32 cellular contexts compared by ENCODE assay signal in genomic region chr6:105108631-105109262, GRCh38.
"Had no signal": no experiment of that assay in that cellular context is flagged by ENCODE, and none has a peak within 500 bp of the region (broad histone marks: within the 10 kb centered on the region; RNA-seq: fewer than 3 reads in every experiment).

No MANE protein-coding gene starts in this region.

- H3K27ac Mint-ChIP-seq: activated B cell treated with CpG ODN at 0.5 μM for 24 hours; activated CD4-positive, alpha-beta memory T cell treated with anti-CD3 and anti-CD28 coated beads for 36 hours; activated CD4-positive, alpha-beta T cell treated with anti-CD3 and anti-CD28 coated beads for 36 hours; activated CD4-positive, alpha-beta T cell treated with anti-CD3 and anti-CD28 coated beads, Interleukin-2, amount 10 ng/mL, durations not matched to agents 24 days and 14 days; activated naive CD4-positive, alpha-beta T cell treated with anti-CD3 and anti-CD28 coated beads, Interleukin-2, amount 10 ng/mL, durations not matched to agents 7 days and 5 days; activated naive CD4-positive, alpha-beta T cell treated with anti-CD3 and anti-CD28 coated beads, Interleukin-2, amount 50 U/mL, for 72 hours; activated naive CD8-positive, alpha-beta T cell treated with anti-CD3 and anti-CD28 coated beads, Interleukin-2, amount 10 ng/mL, durations not matched to agents 7 days and 5 days; activated T-cell treated with anti-CD3 and anti-CD28 coated beads, Interleukin-2, amount 50 U/mL, for 24 hours; activated T-cell treated with anti-CD3 and anti-CD28 coated beads, Interleukin-2, amount 50 U/mL, for 72 hours; dendritic cell treated with granulocyte-macrophage colony-stimulating factor and Interleukin-4, amounts not matched to agents 40 ng/mL and 50 ng/mL, for 4 days; endodermal cell; T-helper 17 cell; T-helper 2 cell treated with Interferon-gamma antibody and Interleukin-4, amounts not matched to agents 5 μg/mL and 100 μg/mL, for 36 hours had no signal

- ATAC-seq: activated CD4-positive, alpha-beta T cell treated with anti-CD3 and anti-CD28 coated beads for 36 hours; activated naive CD4-positive, alpha-beta T cell treated with anti-CD3 and anti-CD28 coated beads, Interleukin-2, amount 50 U/mL, for 72 hours; activated T-cell treated with anti-CD3 and anti-CD28 coated beads, Interleukin-2, amount 50 U/mL, for 72 hours; T-helper 17 cell had no signal

- H3K9me3 ChIP-seq: ascending aorta, esophagus squamous epithelium had no signal

- H3K36me3 Mint-ChIP-seq: activated CD4-positive, alpha-beta memory T cell treated with anti-CD3 and anti-CD28 coated beads for 36 hours; activated naive CD4-positive, alpha-beta T cell treated with anti-CD3 and anti-CD28 coated beads, Interleukin-2, amount 10 ng/mL, durations not matched to agents 7 days and 5 days; activated naive CD4-positive, alpha-beta T cell treated with anti-CD3 and anti-CD28 coated beads, Interleukin-2, amount 50 U/mL, for 72 hours; activated naive CD8-positive, alpha-beta T cell treated with anti-CD3 and anti-CD28 coated beads, Interleukin-2, amount 10 ng/mL, durations not matched to agents 7 days and 5 days had no signal

- H3K4me1 ChIP-seq: ascending aorta, esophagus squamous epithelium had no signal

- H3K4me3 ChIP-seq: ascending aorta, cardiac muscle cell, coronary artery, dorsolateral prefrontal cortex, esophagus squamous epithelium had no signal

- H3K27me3 ChIP-seq: ascending aorta, brain microvascular endothelial cell, cardiac muscle cell, dorsolateral prefrontal cortex, esophagus squamous epithelium had no signal

- H3K4me1 Mint-ChIP-seq: activated B cell treated with CpG ODN at 0.5 μM for 24 hours; activated CD4-positive, alpha-beta T cell treated with anti-CD3 and anti-CD28 coated beads for 36 hours; activated CD4-positive, alpha-beta T cell treated with anti-CD3 and anti-CD28 coated beads, Interleukin-2, amount 10 ng/mL, durations not matched to agents 24 days and 14 days; activated naive CD4-positive, alpha-beta T cell treated with anti-CD3 and anti-CD28 coated beads, Interleukin-2, amount 10 ng/mL, durations not matched to agents 7 days and 5 days; activated naive CD8-positive, alpha-beta T cell treated with anti-CD3 and anti-CD28 coated beads, Interleukin-2, amount 10 ng/mL, durations not matched to agents 7 days and 5 days; T-helper 17 cell had no signal

- DNase-seq: activated B cell treated with CpG ODN at 0.5 μM for 24 hours; activated CD4-positive, alpha-beta memory T cell treated with anti-CD3 and anti-CD28 coated beads for 36 hours; activated CD4-positive, alpha-beta T cell treated with anti-CD3 and anti-CD28 coated beads for 36 hours; activated CD4-positive, alpha-beta T cell treated with anti-CD3 and anti-CD28 coated beads, Interleukin-2, amount 10 ng/mL, durations not matched to agents 24 days and 14 days; activated CD4-positive, CD25-positive, alpha-beta regulatory T cell treated with anti-CD3 and anti-CD28 coated beads, Interleukin-2, amount 50 U/mL, for 72 hours; activated CD8-positive, alpha-beta memory T cell treated with anti-CD3 and anti-CD28 coated beads, Interleukin-2, amount 50 U/mL, for 48 hours; activated gamma-delta T cell; activated naive CD4-positive, alpha-beta T cell; activated naive CD4-positive, alpha-beta T cell treated with anti-CD3 and anti-CD28 coated beads, Interleukin-2, amount 10 ng/mL, durations not matched to agents 7 days and 5 days; activated naive CD8-positive, alpha-beta T cell treated with anti-CD3 and anti-CD28 coated beads, Interleukin-2, amount 10 ng/mL, durations not matched to agents 7 days and 5 days; activated T-cell treated with anti-CD3 and anti-CD28 coated beads for 4 hours; activated T-cell treated with anti-CD3 and anti-CD28 coated beads, Interleukin-2, amount 50 U/mL, for 24 hours; activated T-cell treated with anti-CD3 and anti-CD28 coated beads, Interleukin-2, amount 50 U/mL, for 72 hours; brain microvascular endothelial cell; central memory CD4-positive, alpha-beta T cell; dorsolateral prefrontal cortex; effector memory CD4-positive, alpha-beta T cell; endodermal cell; erythroblast; esophagus squamous epithelium; foreskin melanocyte; head of caudate nucleus; T-helper 1 cell; T-helper 17 cell; T1000; WERI-Rb-1 had no signal

- H3K27ac ChIP-seq: ascending aorta, brain microvascular endothelial cell, cardiac muscle cell, coronary artery, dorsolateral prefrontal cortex, esophagus squamous epithelium, WERI-Rb-1 had no signal

- H3K9me3 Mint-ChIP-seq: activated B cell treated with CpG ODN at 0.5 μM for 24 hours; activated CD4-positive, alpha-beta memory T cell treated with anti-CD3 and anti-CD28 coated beads for 36 hours; activated CD4-positive, alpha-beta T cell treated with anti-CD3 and anti-CD28 coated beads, Interleukin-2, amount 10 ng/mL, durations not matched to agents 24 days and 14 days; activated naive CD4-positive, alpha-beta T cell treated with anti-CD3 and anti-CD28 coated beads, Interleukin-2, amount 10 ng/mL, durations not matched to agents 7 days and 5 days; activated naive CD4-positive, alpha-beta T cell treated with anti-CD3 and anti-CD28 coated beads, Interleukin-2, amount 50 U/mL, for 72 hours; activated naive CD8-positive, alpha-beta T cell treated with anti-CD3 and anti-CD28 coated beads, Interleukin-2, amount 10 ng/mL, durations not matched to agents 7 days and 5 days; activated T-cell treated with anti-CD3 and anti-CD28 coated beads, Interleukin-2, amount 50 U/mL, for 24 hours; activated T-cell treated with anti-CD3 and anti-CD28 coated beads, Interleukin-2, amount 50 U/mL, for 72 hours; dendritic cell treated with granulocyte-macrophage colony-stimulating factor and Interleukin-4, amounts not matched to agents 40 ng/mL and 50 ng/mL, for 4 days; endodermal cell; T-helper 2 cell treated with Interferon-gamma antibody and Interleukin-4, amounts not matched to agents 5 μg/mL and 100 μg/mL, for 36 hours had no signal

- H3K36me3 ChIP-seq: brain microvascular endothelial cell, esophagus squamous epithelium, WERI-Rb-1 had no signal

- H3K4me3 Mint-ChIP-seq: activated B cell treated with CpG ODN at 0.5 μM for 24 hours; activated CD4-positive, alpha-beta memory T cell treated with anti-CD3 and anti-CD28 coated beads for 36 hours; activated CD4-positive, alpha-beta T cell treated with anti-CD3 and anti-CD28 coated beads for 36 hours; activated CD4-positive, alpha-beta T cell treated with anti-CD3 and anti-CD28 coated beads, Interleukin-2, amount 10 ng/mL, durations not matched to agents 24 days and 14 days; activated naive CD4-positive, alpha-beta T cell treated with anti-CD3 and anti-CD28 coated beads, Interleukin-2, amount 10 ng/mL, durations not matched to agents 7 days and 5 days; activated naive CD8-positive, alpha-beta T cell treated with anti-CD3 and anti-CD28 coated beads, Interleukin-2, amount 10 ng/mL, durations not matched to agents 7 days and 5 days; activated T-cell treated with anti-CD3 and anti-CD28 coated beads, Interleukin-2, amount 50 U/mL, for 24 hours; activated T-cell treated with anti-CD3 and anti-CD28 coated beads, Interleukin-2, amount 50 U/mL, for 72 hours; dendritic cell treated with granulocyte-macrophage colony-stimulating factor and Interleukin-4, amounts not matched to agents 40 ng/mL and 50 ng/mL, for 4 days; endodermal cell; T-helper 17 cell; T-helper 2 cell treated with Interferon-gamma antibody and Interleukin-4, amounts not matched to agents 5 μg/mL and 100 μg/mL, for 36 hours had no signal
